In genomic region chr10:70074147-70074546, GRCh38 we compare ENCODE assay signal across 15 cellular contexts. TPM values are rescaled to one million over a fixed set of nuclear protein-coding genes. Genes with fewer than 3 reads are reported as not detected.
DNase-seq lines count a peak whose midpoint lies in the region; ATAC-seq and TF ChIP-seq lines count a peak whose summit lies in the region.
"Had no signal": no experiment of that assay in that cellular context is flagged by ENCODE, and none has a peak within 500 bp of the region (broad histone marks: within the 10 kb centered on the region; RNA-seq: fewer than 3 reads in every experiment).

No MANE protein-coding gene starts in this region.

- H3K9ac ChIP-seq in adipocyte (ENCODE audit: low read length) = no peak overlapping the region
- H3K9ac ChIP-seq: BLaER1 had no signal

- H3K36me3 ChIP-seq in A673 (ENCODE audit: insufficient read depth, low read length, poor library complexity, severe bottlenecking) = peaks cover 46% of the 10 kb centered on the region
- H3K36me3 ChIP-seq in adipocyte (ENCODE audit: control insufficient read depth, insufficient read depth, low read length, severe bottlenecking) = no peaks in the 10 kb centered on the region

- intact Hi-C loops in A673 (cut with micrococcal nuclease; ENCODE audit: unreplicated experiment) = no loop called here

- H3K27me3 Mint-ChIP-seq in progenitor cell of endocrine pancreas = no peaks in the 10 kb centered on the region

- no peak overlapping the region for H3K4me3 Mint-ChIP-seq in progenitor cell of endocrine pancreas (ENCODE audit: low read depth)
- H3K4me3 Mint-ChIP-seq: CD14-positive monocyte; CD4-positive, alpha-beta memory T cell; GM23338 had no signal

- no peaks in the 10 kb centered on the region for H3K4me1 Mint-ChIP-seq in progenitor cell of endocrine pancreas (ENCODE audit: low read depth)
- H3K4me1 Mint-ChIP-seq: CD14-positive monocyte; CD4-positive, alpha-beta memory T cell had no signal

- POLR2A ChIA-PET in A673 (lab: Charles Lee; ENCODE audit: low non-redundant PET) = no interaction called here

- H3K27ac ChIP-seq in A673 (ENCODE audit: low read depth, low read length, poor library complexity, severe bottlenecking) = peak overlapping the region; percentile 2
- H3K27ac ChIP-seq: BLaER1 had no signal

- no TSS peak for BruUV-seq in A673 (replicated peaks; lab: Mats Ljungman, UMichigan)

- H3K4me1 ChIP-seq in A673 (ENCODE audit: insufficient read depth, low read length, poor library complexity, severe bottlenecking) = peaks cover 7% of the 10 kb centered on the region
- H3K4me1 ChIP-seq in adipocyte (ENCODE audit: control insufficient read depth, insufficient read depth, low read length) = no peaks in the 10 kb centered on the region

- no peak for ATAC-seq in HG03565 (IDR thresholded peaks at IDR 0.05; ENCODE audit: unreplicated experiment)
- ATAC-seq: GM23338 had no signal

- H3K9me3 ChIP-seq in A673 (ENCODE audit: low read depth, low read length, poor library complexity, severe bottlenecking) = no peaks in the 10 kb centered on the region
- H3K9me3 ChIP-seq in adipocyte (ENCODE audit: control insufficient read depth, low read length) = no peaks in the 10 kb centered on the region
- H3K9me3 ChIP-seq: BLaER1 had no signal

- peaks cover 16% of the 10 kb centered on the region for H3K36me3 Mint-ChIP-seq in progenitor cell of endocrine pancreas (ENCODE audit: insufficient read depth)
- H3K36me3 Mint-ChIP-seq: CD14-positive monocyte; CD4-positive, alpha-beta memory T cell had no signal

- TF ChIP-seq CTCF in A673 (conservative IDR thresholded peaks at IDR 0.05; ENCODE audit: low read depth, low read length) (no peak), progenitor cell of endocrine pancreas (IDR thresholded peaks at IDR 0.05; ENCODE audit: unreplicated experiment) (no peak)

- H3K27ac Mint-ChIP-seq in progenitor cell of endocrine pancreas = peak overlapping the region; percentile 35
- H3K27ac Mint-ChIP-seq: CD14-positive monocyte; CD4-positive, alpha-beta memory T cell; GM23338 had no signal

- DNase-seq in A673 (ENCODE audit: low spot score) (no peak), adipocyte (ENCODE audit: low read depth) (peak; percentile 34), iris pigment epithelial cell (ENCODE audit: low read depth) (peak; percentile 14), progenitor cell of endocrine pancreas (ENCODE audit: low spot score, unreplicated experiment) (no peak), T-helper 1 cell (no peak), erythroblast (lab: John Stamatoyannopoulos, UW) (no peak)
- DNase-seq: CD4-positive, alpha-beta memory T cell; DMS153; DMS79; GDM1; HCEC 1CT had no signal

- CTCF ChIA-PET in A673 (lab: Charles Lee) = no interaction called here

- no peak overlapping the region for H3K4me3 ChIP-seq in A673 (ENCODE audit: low read depth, low read length, poor library complexity, severe bottlenecking)
- H3K4me3 ChIP-seq in adipocyte (ENCODE audit: low read length) = no peak overlapping the region
- H3K4me3 ChIP-seq: BLaER1, GM23338 had no signal

- no peaks in the 10 kb centered on the region for H3K9me3 Mint-ChIP-seq in progenitor cell of endocrine pancreas (ENCODE audit: low read depth)
- H3K9me3 Mint-ChIP-seq: CD14-positive monocyte; CD4-positive, alpha-beta memory T cell; GM23338 had no signal

- TF ChIP-seq POLR2A in erythroblast (IDR thresholded peaks at IDR 0.05; ENCODE audit: low read length) = no peak

- H3K27me3 ChIP-seq in A673 (replicated peaks; ENCODE audit: insufficient read depth, low read depth, low read length, poor library complexity) (no peaks in the 10 kb centered on the region), adipocyte (replicated peaks; ENCODE audit: control insufficient read depth, insufficient read depth, low read length) (no peaks in the 10 kb centered on the region)
- H3K27me3 ChIP-seq: BLaER1 had no signal

RNA-seq across cellular contexts. Expression of gene MACROH2A2, which starts 21.5 kb away (rescaled TPM):
- 301 and 326 TPM in 2 replicates for total RNA-seq in A673 (2021)
- total RNA-seq in progenitor cell of endocrine pancreas = 128 and 143 TPM in 2 replicates

RNA-seq across cellular contexts. Expression of gene AIFM2, which starts 58.5 kb away (rescaled TPM):
- total RNA-seq in A673 (2021) (4.3 and 5.7 TPM in 2 replicates), progenitor cell of endocrine pancreas (10.7 and 10.9 TPM in 2 replicates)

Comparison
In these comparisons a context has a peak if more than half of its experiments do, and no peak if none do; other contexts are left out.
1. DNase-seq: peak in adipocyte (single experiment) and iris pigment epithelial cell (single experiment); none in A673 (single experiment), progenitor cell of endocrine pancreas (single experiment), T-helper 1 cell (0 of 5) and erythroblast (0 of 2).